In genomic region chr10:125820705-125821104, GRCh38 we compare ENCODE assay signal across 13 cellular contexts. TPM values are rescaled to one million over a fixed set of nuclear protein-coding genes. Genes with fewer than 3 reads are reported as not detected.
DNase-seq lines count a peak whose midpoint lies in the region; ATAC-seq and TF ChIP-seq lines count a peak whose summit lies in the region.
"Had no signal": no experiment of that assay in that cellular context is flagged by ENCODE, and none has a peak within 500 bp of the region (broad histone marks: within the 10 kb centered on the region; RNA-seq: fewer than 3 reads in every experiment).

No MANE protein-coding gene starts in this region.

- H3K9me3 Mint-ChIP-seq in central memory CD8-positive, alpha-beta T cell = no peaks in the 10 kb centered on the region
- H3K9me3 Mint-ChIP-seq in activated CD4-positive, alpha-beta T cell treated with anti-CD3 and anti-CD28 coated beads, Interleukin-2, amount 10 ng/mL, durations not matched to agents 24 days and 14 days = no peaks in the 10 kb centered on the region
- H3K9me3 Mint-ChIP-seq in Calu3 (ENCODE audit: low read depth, unreplicated experiment) = no peaks in the 10 kb centered on the region

- CTCF ChIA-PET in Calu3 (lab: Charles Lee) = no interaction called here

- intact Hi-C loops in activated CD4-positive, alpha-beta T cell treated with anti-CD3 and anti-CD28 coated beads, Interleukin-2, amount 10 ng/mL, durations not matched to agents 24 days and 14 days (cut with micrococcal nuclease) = loop anchor here (5.0 kb wide), 2 partner anchors 73 to 903 kb away; no protein-coding TSS in a partner anchor
- intact Hi-C loops in Calu3 (cut with micrococcal nuclease; ENCODE audit: unreplicated experiment) = no loop called here

- BruUV-seq in Calu3 (replicated peaks; lab: Mats Ljungman, UMichigan) = no TSS peak

- peaks cover 18% of the 10 kb centered on the region for H3K4me1 Mint-ChIP-seq in central memory CD8-positive, alpha-beta T cell
- H3K4me1 Mint-ChIP-seq in activated CD4-positive, alpha-beta T cell treated with anti-CD3 and anti-CD28 coated beads, Interleukin-2, amount 10 ng/mL, durations not matched to agents 24 days and 14 days = peaks cover 18% of the 10 kb centered on the region
- peaks cover 1% of the 10 kb centered on the region for H3K4me1 Mint-ChIP-seq in Calu3 (ENCODE audit: low read depth, unreplicated experiment)

- peak overlapping the region; percentile 20 for H3K27ac Mint-ChIP-seq in central memory CD8-positive, alpha-beta T cell (ENCODE audit: low read depth)
- no peak overlapping the region for H3K27ac Mint-ChIP-seq in activated CD4-positive, alpha-beta T cell treated with anti-CD3 and anti-CD28 coated beads, Interleukin-2, amount 10 ng/mL, durations not matched to agents 24 days and 14 days
- H3K27ac Mint-ChIP-seq in Calu3 (ENCODE audit: unreplicated experiment) = no peak overlapping the region

- no peak for DNase-seq in central memory CD8-positive, alpha-beta T cell (ENCODE audit: low spot score in 2 of 2)
- no peak for DNase-seq in activated CD4-positive, alpha-beta T cell treated with anti-CD3 and anti-CD28 coated beads, Interleukin-2, amount 10 ng/mL, durations not matched to agents 24 days and 14 days
- DNase-seq in H4 (ENCODE audit: low spot score) (no peak), Calu3 (no peak)
- DNase-seq in activated CD8-positive, alpha-beta memory T cell treated with anti-CD3 and anti-CD28 coated beads for 24 hours = no peak
- DNase-seq: activated CD4-positive, CD25-positive, alpha-beta regulatory T cell; DMS 273 treated with DMSO at 0.1 percent for 48 hours; MG63; PC-3 had no signal

- ATAC-seq in GM18519 (IDR thresholded peaks at IDR 0.05; ENCODE audit: low FRiP score, unreplicated experiment) (peak; percentile 52), GM21367 (IDR thresholded peaks at IDR 0.05; ENCODE audit: unreplicated experiment) (peak; percentile 50), HG03095 (IDR thresholded peaks at IDR 0.05; ENCODE audit: unreplicated experiment) (peak; percentile 44)
- ATAC-seq in central memory CD8-positive, alpha-beta T cell (replicated peaks; ENCODE audit: extremely low read depth, poor library complexity, severe bottlenecking) = no peak
- ATAC-seq: PC-3 had no signal

- no peak overlapping the region for H3K4me3 Mint-ChIP-seq in central memory CD8-positive, alpha-beta T cell
- no peak overlapping the region for H3K4me3 Mint-ChIP-seq in activated CD4-positive, alpha-beta T cell treated with anti-CD3 and anti-CD28 coated beads, Interleukin-2, amount 10 ng/mL, durations not matched to agents 24 days and 14 days
- no peak overlapping the region for H3K4me3 Mint-ChIP-seq in Calu3 (ENCODE audit: low read depth, unreplicated experiment)

- TF ChIP-seq CTCF in Calu3 (IDR thresholded peaks at IDR 0.05; ENCODE audit: unreplicated experiment) = no peak

- no peaks in the 10 kb centered on the region for H3K27me3 Mint-ChIP-seq in central memory CD8-positive, alpha-beta T cell
- H3K27me3 Mint-ChIP-seq in activated CD4-positive, alpha-beta T cell treated with anti-CD3 and anti-CD28 coated beads, Interleukin-2, amount 10 ng/mL, durations not matched to agents 24 days and 14 days = no peaks in the 10 kb centered on the region
- H3K27me3 Mint-ChIP-seq in Calu3 (ENCODE audit: unreplicated experiment) = no peaks in the 10 kb centered on the region

- peaks cover 10% of the 10 kb centered on the region for H3K36me3 Mint-ChIP-seq in central memory CD8-positive, alpha-beta T cell (ENCODE audit: insufficient read depth)
- H3K36me3 Mint-ChIP-seq in activated CD4-positive, alpha-beta T cell treated with anti-CD3 and anti-CD28 coated beads, Interleukin-2, amount 10 ng/mL, durations not matched to agents 24 days and 14 days (ENCODE audit: low read depth) = peaks cover 3% of the 10 kb centered on the region
- peaks cover 5% of the 10 kb centered on the region for H3K36me3 Mint-ChIP-seq in Calu3 (ENCODE audit: insufficient read depth, unreplicated experiment)

RNA-seq across cellular contexts. Expression of gene UROS, which starts 2.4 kb away (rescaled TPM):
- total RNA-seq in activated CD4-positive, alpha-beta T cell treated with anti-CD3 and anti-CD28 coated beads, Interleukin-2, amount 10 ng/mL, durations not matched to agents 24 days and 14 days = 50.6 and 53.8 TPM in 2 replicates
- 90.0 and 116 TPM in 2 replicates for total RNA-seq in H4 (2014; rRNA removed; shearing (Covaris generic))
- total RNA-seq in Calu3 (2022) = 45.3 and 49.2 TPM in 2 replicates

RNA-seq across cellular contexts. Expression of gene BCCIP, which starts 2.6 kb away (rescaled TPM):
- 135 and 143 TPM in 2 replicates for total RNA-seq in activated CD4-positive, alpha-beta T cell treated with anti-CD3 and anti-CD28 coated beads, Interleukin-2, amount 10 ng/mL, durations not matched to agents 24 days and 14 days
- 85.1 and 94.4 TPM in 2 replicates for total RNA-seq in H4 (2014; rRNA removed; shearing (Covaris generic))
- 49.3 and 52.2 TPM in 2 replicates for total RNA-seq in Calu3 (2022)

RNA-seq across cellular contexts. Expression of gene MMP21, which starts 45.1 kb away (rescaled TPM):
- total RNA-seq in activated CD4-positive, alpha-beta T cell treated with anti-CD3 and anti-CD28 coated beads, Interleukin-2, amount 10 ng/mL, durations not matched to agents 24 days and 14 days = 0.14 TPM in 1 of 2 replicates, not detected in the other
- not detected in 2 replicates for total RNA-seq in H4 (2014; rRNA removed; shearing (Covaris generic))
- 0.24 TPM in 1 of 2 replicates, not detected in the other for total RNA-seq in Calu3 (2022)
- total RNA-seq: esophagus muscularis mucosa, PC-3 had no signal
